Comparison of ENCODE assay signal across 1 cellular context in genomic region chr4:94676910-94677309, GRCh38.
TF ChIP-seq lines count a peak whose summit lies in the region.

No MANE protein-coding gene starts in this region.

TF ChIP-seq in H1, 55 proteins besides CTCF, POLR2A, EP300 and RAD21:
- no peak for TF ChIP-seq TAF1 (IDR thresholded peaks at IDR 0.05; ENCODE audit: low read depth, low read length)
- TF ChIP-seq SP4 (IDR thresholded peaks at IDR 0.05; ENCODE audit: low read length), result no peak
- no peak for TF ChIP-seq MAX (IDR thresholded peaks at IDR 0.05)
- no peak for TF ChIP-seq ATF3 (IDR thresholded peaks at IDR 0.05; ENCODE audit: insufficient read depth, low read depth, low read length)
- no peak for TF ChIP-seq CEBPB (IDR thresholded peaks at IDR 0.05; ENCODE audit: low read depth, low read length)
- no peak for TF ChIP-seq JUN (IDR thresholded peaks at IDR 0.05; ENCODE audit: low read depth, low read length)
- TF ChIP-seq HDAC6 (IDR thresholded peaks at IDR 0.05; ENCODE audit: low read depth, low read length), result no peak
- TF ChIP-seq ASH2L (IDR thresholded peaks at IDR 0.05; ENCODE audit: low read length), result no peak
- no peak for TF ChIP-seq CHD2 (IDR thresholded peaks at IDR 0.05; ENCODE audit: low read length)
- TF ChIP-seq SP1 (IDR thresholded peaks at IDR 0.05; ENCODE audit: low read depth, low read length), result no peak
- no peak for TF ChIP-seq CHD1 (IDR thresholded peaks at IDR 0.05; ENCODE audit: low read depth, low read length)
- no peak for TF ChIP-seq RBBP5 (IDR thresholded peaks at IDR 0.05; ENCODE audit: borderline replicate concordance, low read depth, low read length)
- TF ChIP-seq CTBP2 (IDR thresholded peaks at IDR 0.05; ENCODE audit: borderline replicate concordance, insufficient read depth, insufficient read length, low read length), result no peak
- TF ChIP-seq KDM5A (IDR thresholded peaks at IDR 0.05; ENCODE audit: low read length), result no peak
- TF ChIP-seq KDM4A (IDR thresholded peaks at IDR 0.05; ENCODE audit: low read depth, low read length, severe bottlenecking), result no peak
- TF ChIP-seq GTF2F1 (IDR thresholded peaks at IDR 0.05; ENCODE audit: borderline replicate concordance, low read depth, low read length), result no peak
